In genomic region chr11:57475671-57476222, GRCh38 we compare ENCODE assay signal across 8 cellular contexts. TPM values are rescaled to one million over a fixed set of nuclear protein-coding genes. Genes with fewer than 3 reads are reported as not detected.
DNase-seq lines count a peak whose midpoint lies in the region; ATAC-seq and TF ChIP-seq lines count a peak whose summit lies in the region.

No MANE protein-coding gene starts in this region.

- TF ChIP-seq CTCF in AG09309 (IDR thresholded peaks at IDR 0.05; ENCODE audit: control insufficient read depth, insufficient read depth, low read depth, low read length, missing control alignments), result no peak
- no peak for TF ChIP-seq CTCF in ascending aorta (IDR thresholded peaks at IDR 0.05)

- no peak for DNase-seq in AG09309 (ENCODE audit: low read depth)
- DNase-seq in ascending aorta (ENCODE audit: low spot score in 2 of 2), result no peak
- DNase-seq in NCI-H2171 (lab: John Stamatoyannopoulos, UW), result no peak
- DNase-seq in NCI-H2227 treated with DMSO at 0.1 percent for 48 hours (lab: John Stamatoyannopoulos, UW), result no peak

- H3K36me3 ChIP-seq in ascending aorta (no peaks in the 10 kb centered on the region), muscle layer of colon (ENCODE audit: insufficient read depth, low read length) (no peaks in the 10 kb centered on the region)

- H3K4me1 ChIP-seq in ascending aorta (peaks cover 4 to 10% of the 10 kb centered on the region in 2 donors), muscle layer of colon (ENCODE audit: insufficient read depth, low read length) (peaks cover 8% of the 10 kb centered on the region)

- intact Hi-C loops in ascending aorta (cut with DNase I), result no loop called here

- peaks cover 6% of the 10 kb centered on the region for H3K27me3 ChIP-seq in ascending aorta
- peaks cover 19 to 43% of the 10 kb centered on the region in 2 donors for H3K27me3 ChIP-seq in muscle layer of colon (ENCODE audit: control insufficient read depth in 1 of 2, insufficient read depth in 2 of 2, low read length in 2 of 2)

- H3K9me3 ChIP-seq in ascending aorta, result no peaks in the 10 kb centered on the region
- no peaks in the 10 kb centered on the region for H3K9me3 ChIP-seq in muscle layer of colon (ENCODE audit: low read length)

- no peak overlapping the region for H3K27ac ChIP-seq in ascending aorta
- H3K27ac ChIP-seq in muscle layer of colon (ENCODE audit: low read depth, low read length), result no peak overlapping the region

- H3K9ac ChIP-seq in muscle layer of colon (ENCODE audit: low read length), result no peak overlapping the region

- H3K4me3 ChIP-seq in AG09309 (ENCODE audit: control insufficient read depth, low read depth, low read length) (peak overlapping the region; percentile 1; the same call in 1 of the 2 replicates), ascending aorta (peak overlapping the region; percentile 49 to 63), muscle layer of colon (ENCODE audit: low read depth in 1 of 2, low read length in 2 of 2) (peak overlapping the region; percentile 3 to 41)

- ATAC-seq in GM21737 (IDR thresholded peaks at IDR 0.05; ENCODE audit: unreplicated experiment), result peak; percentile 23
- ATAC-seq in HG02970 (IDR thresholded peaks at IDR 0.05; ENCODE audit: low FRiP score, unreplicated experiment), result no peak
- ATAC-seq in GM21515 (IDR thresholded peaks at IDR 0.05; ENCODE audit: unreplicated experiment), result no peak

RNA-seq across cellular contexts. Expression of gene RTN4RL2, which starts 15.4 kb away (rescaled TPM):
- total RNA-seq in ascending aorta, result 0.64 TPM

RNA-seq across cellular contexts. Expression of gene SLC43A1, which starts 39.8 kb away (rescaled TPM):
- total RNA-seq in ascending aorta, result 18.4 TPM

RNA-seq across cellular contexts. Expression of gene SLC43A3, which starts 48.8 kb away (rescaled TPM):
- 211 TPM for total RNA-seq in ascending aorta

RNA-seq across cellular contexts. Expression of gene TIMM10, which starts 54.8 kb away (rescaled TPM):
- not detected for total RNA-seq in ascending aorta

Comparison
In these comparisons a context has a peak if more than half of its experiments do, and no peak if none do; other contexts are left out.
1. H3K4me3 ChIP-seq: peak in every context shown above with its lines; median percentile 56 in ascending aorta; 22 in muscle layer of colon; 1 in AG09309.